4 cellular contexts compared by ENCODE assay signal in genomic region chr4:60189286-60189685, GRCh38.
TF ChIP-seq lines count a peak whose summit lies in the region.

No MANE protein-coding gene starts in this region.

TF ChIP-seq in HepG2, 621 proteins besides CTCF, POLR2A, EP300 and RAD21:
- peak; percentile 99 for TF ChIP-seq ATF7 (IDR thresholded peaks at IDR 0.05)
- TF ChIP-seq ATF7 (CRISPR knock-in tag; IDR thresholded peaks at IDR 0.05): no peak
- TF ChIP-seq CERS6 (CRISPR knock-in tag; IDR thresholded peaks at IDR 0.05): no peak
- peak; percentile 97 for TF ChIP-seq CREB1 (IDR thresholded peaks at IDR 0.05)
- no peak for TF ChIP-seq CREB1 (CRISPR knock-in tag; IDR thresholded peaks at IDR 0.05)
TF ChIP-seq in HepG2: peak in this region for 2.

TF ChIP-seq in HEK293, 187 proteins besides CTCF, POLR2A, EP300 and RAD21:
- TF ChIP-seq TRIM28 (IDR thresholded peaks at IDR 0.05; ENCODE audit: borderline replicate concordance, low read length) (no peak), OVOL3 (tag by site-specific recombination; IDR thresholded peaks at IDR 0.05) (no peak), ZNF302 (tag by site-specific recombination; IDR thresholded peaks at IDR 0.05; ENCODE audit: low read depth) (no peak), WT1 (tag by site-specific recombination; IDR thresholded peaks at IDR 0.05) (no peak), ATF2 (tag by site-specific recombination; IDR thresholded peaks at IDR 0.05; ENCODE audit: low read depth) (peak; percentile 51; the same call in 1 of the 2 replicates), ZNF645 (tag by site-specific recombination; IDR thresholded peaks at IDR 0.05) (no peak)

TF ChIP-seq in GM12878, 131 proteins besides CTCF, POLR2A, EP300 and RAD21:
- TF ChIP-seq DPF2 (IDR thresholded peaks at IDR 0.05): no peak
- peak; percentile 67; the same call in 1 of the 2 replicates for TF ChIP-seq ATF7 (IDR thresholded peaks at IDR 0.05; ENCODE audit: low read depth)

TF ChIP-seq in K562, 482 proteins besides CTCF, POLR2A, EP300 and RAD21:
- no peak for TF ChIP-seq CHAMP1 (IDR thresholded peaks at IDR 0.05)
- peak; percentile 26; the same call in 1 of the 2 replicates for TF ChIP-seq ATF3 (IDR thresholded peaks at IDR 0.05)
- no peak for TF ChIP-seq ATF3 (CRISPR knock-in tag; conservative IDR thresholded peaks at IDR 0.05)
